27 cellular contexts compared by ENCODE assay signal in genomic region chr21:44953628-44954021, GRCh38. TPM values are rescaled to one million over a fixed set of nuclear protein-coding genes. Genes with fewer than 3 reads are reported as not detected.
DNase-seq lines count a peak whose midpoint lies in the region; ATAC-seq and TF ChIP-seq lines count a peak whose summit lies in the region.
"Had no signal": no experiment of that assay in that cellular context is flagged by ENCODE, and none has a peak within 500 bp of the region (broad histone marks: within the 10 kb centered on the region; RNA-seq: fewer than 3 reads in every experiment).

No MANE protein-coding gene starts in this region.

- no peak overlapping the region for H3K18ac ChIP-seq in IMR-90 (ENCODE audit: low read depth, low read length)

- no peak overlapping the region for H2BK5ac ChIP-seq in IMR-90 (ENCODE audit: low read depth, low read length, poor library complexity, severe bottlenecking)

- peaks cover 18% of the 10 kb centered on the region for H3K36me3 Mint-ChIP-seq in WTC11

- intact Hi-C loops in IMR-90 (cut with micrococcal nuclease) = no loop called here
- intact Hi-C loops in left ventricle myocardium superior (cut with micrococcal nuclease) = loop anchor here (5.0 kb wide), 1 partner anchor 184 kb away; no protein-coding TSS in a partner anchor
- intact Hi-C loops in gastrocnemius medialis (cut with DNase I; ENCODE audit: low total_unique reads) = loop anchor here (2.0 to 5.0 kb wide), 3 partner anchors 49 to 334 kb away; partner anchors contain the start of gene POFUT2
- intact Hi-C loops in left colon (cut with DNase I, micrococcal nuclease) = no loop called here

- dilution Hi-C loops in IMR-90 (cut with HindIII; ENCODE audit: low sequenced_read_pairs, unreplicated experiment) = no loop called here

- no peak overlapping the region for H3K23ac ChIP-seq in IMR-90 (ENCODE audit: low read depth, low read length)

- WGBS in IMR-90 (ENCODE audit: extremely low coverage in 2 of 2, insufficient read length in 1 of 2), 2 experiments = 96% methylated on average over 12 of the region's 13 CpGs; no CpG with 5 or more reads in 1 of the 2 experiments

- no peak overlapping the region for H2BK15ac ChIP-seq in IMR-90 (ENCODE audit: low read depth, low read length)

- peak overlapping the region; percentile 45; the same call in 1 of the 2 replicates for H3K27ac Mint-ChIP-seq in WTC11
- H3K27ac Mint-ChIP-seq: activated naive CD4-positive, alpha-beta T cell treated with anti-CD3 and anti-CD28 coated beads, Interleukin-2, amount 50 U/mL, for 24 hours; activated T-helper 2 cell treated with anti-CD3 and anti-CD28 coated beads, Interferon-gamma antibody, Interleukin-2, Interleukin-4, amounts not matched to agents 10 μg/mL and 5 μg/mL and 100 μg/mL, durations not matched to agents 14 hours and 24 hours and 36 hours had no signal

- no peak for TF ChIP-seq RAD21 in IMR-90 (IDR thresholded peaks at IDR 0.05; ENCODE audit: low read length)

- CTCF ChIA-PET in IMR-90 (lab: Yijun Ruan, JAX) = no interaction called here
- CTCF ChIA-PET in WTC11 (lab: Charles Lee) = interaction anchor here (1.9 kb wide), 1 partner anchor 18 kb away, joined by 6 read pairs; no protein-coding TSS in a partner anchor

- H3K9me3 Mint-ChIP-seq in WTC11 = no peaks in the 10 kb centered on the region
- H3K9me3 Mint-ChIP-seq: activated naive CD4-positive, alpha-beta T cell treated with anti-CD3 and anti-CD28 coated beads, Interleukin-2, amount 50 U/mL, for 24 hours; activated T-helper 2 cell treated with anti-CD3 and anti-CD28 coated beads, Interferon-gamma antibody, Interleukin-2, Interleukin-4, amounts not matched to agents 10 μg/mL and 5 μg/mL and 100 μg/mL, durations not matched to agents 14 hours and 24 hours and 36 hours had no signal

- TF ChIP-seq CTCF in IMR-90 (conservative IDR thresholded peaks at IDR 0.05; ENCODE audit: low read depth, low read length) (no peak), WTC11 (IDR thresholded peaks at IDR 0.05) (no peak), gastrocnemius medialis (IDR thresholded peaks at IDR 0.05 in 4 of 5, conservative IDR thresholded peaks at IDR 0.05 in 1 of 5) (no peak)

- no peaks in the 10 kb centered on the region for H3K27me3 ChIP-seq in IMR-90 (ENCODE audit: control insufficient read depth, insufficient read depth, low read length)
- H3K27me3 ChIP-seq in gastrocnemius medialis = no peaks in the 10 kb centered on the region
- H3K27me3 ChIP-seq: colonic mucosa, MG63, upper lobe of left lung had no signal

- no peak overlapping the region for H3K9ac ChIP-seq in IMR-90 (ENCODE audit: low read depth, low read length)

- 0 out of 2 replicates have a peak, but pooled peaks cover 5% of the 10 kb centered on the region for H3K9me1 ChIP-seq in IMR-90 (ENCODE audit: insufficient read depth, low read length)

- no TSS peak for BruUV-seq in IMR-90 (replicated peaks; lab: Mats Ljungman, UMichigan)

- H3K4me1 ChIP-seq in IMR-90 (ENCODE audit: control insufficient read depth, insufficient read depth, low read length) (peaks cover 6% of the 10 kb centered on the region), gastrocnemius medialis (peaks cover 43 to 52% of the 10 kb centered on the region in 2 donors)

- TF ChIP-seq POLR2A in IMR-90 (IDR thresholded peaks at IDR 0.05; ENCODE audit: low read depth, low read length) (no peak), gastrocnemius medialis (IDR thresholded peaks at IDR 0.05) (no peak)

- H3K79me1 ChIP-seq in IMR-90 (ENCODE audit: low read depth in 1 of 2, low read length in 2 of 2) = peaks cover 19 to 77% of the 10 kb centered on the region in 2 experiments

- H2AK9ac ChIP-seq in IMR-90 (replicated peaks; ENCODE audit: low read depth, low read length, poor library complexity) = peak overlapping the region; percentile 42

- H3K36me3 ChIP-seq in IMR-90 (ENCODE audit: control insufficient read depth, insufficient read depth, low read length) (peaks cover 38% of the 10 kb centered on the region), gastrocnemius medialis (no peaks in the 10 kb centered on the region)
- H3K36me3 ChIP-seq: colonic mucosa had no signal

- no peak overlapping the region; the same call in 1 of the 2 replicates for H4K91ac ChIP-seq in IMR-90 (ENCODE audit: insufficient read depth, low read depth, low read length)

- no peak overlapping the region; the same call in 1 of the 2 replicates for H2BK120ac ChIP-seq in IMR-90 (ENCODE audit: low read depth, low read length)

- H2AFZ ChIP-seq in IMR-90 (replicated peaks; ENCODE audit: low read length, poor library complexity) = no peak overlapping the region

- DNase-seq in IMR-90 = no peak
- DNase-seq in WTC11 (ENCODE audit: low spot score) = no peak
- DNase-seq in left ventricle myocardium superior = peak; percentile 33
- DNase-seq in gastrocnemius medialis = no peak
- DNase-seq in left colon = no peak
- DNase-seq in A172 (ENCODE audit: low spot score) = no peak
- no peak for DNase-seq in stimulated activated naive CD4-positive, alpha-beta T cell treated with Interleukin-2 at 50 U/mL for 16 hours (lab: John Stamatoyannopoulos, UW)
- DNase-seq: activated CD4-positive, alpha-beta T cell treated with anti-CD3 and anti-CD28 coated beads for 48 hours; Caco-2; colonic mucosa; effector memory CD4-positive, alpha-beta T cell; KG1; MG63; NCI-H2029; NCI-H524; NK-92 treated with Interleukin-12 subunit alpha and Interleukin-12 subunit beta, amount 100 ng/mL, for 24 hours; stimulated activated CD4-positive, alpha-beta T cell treated with anti-CD3 and anti-CD28 coated beads, Interleukin-4, amount 100 ng/mL, for 1 hour had no signal

- no peak overlapping the region for H3K27ac ChIP-seq in IMR-90 (ENCODE audit: insufficient read depth, low read length)
- peak overlapping the region; percentile 84 to 99 (median 93) for H3K27ac ChIP-seq in gastrocnemius medialis
- H3K27ac ChIP-seq: C4-2B, colonic mucosa, epithelial cell of prostate had no signal

- H4K8ac ChIP-seq in IMR-90 (ENCODE audit: low read depth in 2 of 2, low read length in 2 of 2) = no peak overlapping the region

- H3K4me2 ChIP-seq in IMR-90 (ENCODE audit: low read depth, low read length) = no peak overlapping the region

- no peak overlapping the region for H3K4me3 Mint-ChIP-seq in WTC11
- H3K4me3 Mint-ChIP-seq: activated naive CD4-positive, alpha-beta T cell treated with anti-CD3 and anti-CD28 coated beads, Interleukin-2, amount 50 U/mL, for 24 hours had no signal

- H4K20me1 ChIP-seq in IMR-90 (ENCODE audit: insufficient read depth, low read length) = peaks cover 24% of the 10 kb centered on the region

- H3K4ac ChIP-seq in IMR-90 (ENCODE audit: low read depth, low read length) = no peak overlapping the region

- H4K5ac ChIP-seq in IMR-90 (ENCODE audit: low read depth, low read length) = no peak overlapping the region

- no peaks in the 10 kb centered on the region for H3K27me3 Mint-ChIP-seq in WTC11 (ENCODE audit: low read depth)
- H3K27me3 Mint-ChIP-seq: activated naive CD4-positive, alpha-beta T cell treated with anti-CD3 and anti-CD28 coated beads, Interleukin-2, amount 50 U/mL, for 24 hours had no signal

- POLR2A ChIA-PET in IMR-90 (lab: Charles Lee; ENCODE audit: unreplicated experiment) (no interaction called here), WTC11 (lab: Charles Lee) (interaction anchor here (0.5 kb wide), 1 partner anchor 593 kb away, joined by 3 read pairs; no protein-coding TSS in a partner anchor)

- in situ Hi-C loops in IMR-90 (cut with MboI; ENCODE audit: low sequenced_read_pairs) (no loop called here), gastrocnemius medialis (cut with MboI; ENCODE audit: low sequenced_read_pairs in 4 of 4) (loop anchor here in 2 of 4 donors (5.0 to 10.0 kb wide), 2 partner anchors 91 to 179 kb away; no protein-coding TSS in a partner anchor)

- H2AK5ac ChIP-seq in IMR-90 (ENCODE audit: low read depth, low read length) = peak overlapping the region; percentile 75; the same call in 1 of the 2 replicates

- H3K4me3 ChIP-seq in IMR-90 (ENCODE audit: insufficient read depth, low read depth, low read length) (no peak overlapping the region), gastrocnemius medialis (no peak overlapping the region)
- H3K4me3 ChIP-seq: colonic mucosa, MG63, upper lobe of left lung had no signal

- 0 out of 2 replicates have a peak, but pooled peaks cover 2% of the 10 kb centered on the region for H3K4me1 Mint-ChIP-seq in WTC11

- ATAC-seq in IMR-90 (ENCODE audit: low read depth) = no peak
- ATAC-seq in WTC11 = no peak
- no peak for ATAC-seq in left ventricle myocardium superior
- no peak for ATAC-seq in gastrocnemius medialis
- no peak for ATAC-seq in left colon
- no peak for ATAC-seq in GM21576 (IDR thresholded peaks at IDR 0.05; ENCODE audit: unreplicated experiment)
- ATAC-seq: sciatic nerve, SK-N-SH treated with all-trans-retinoic acid at 6 μM for 48 hours had no signal

- no peak overlapping the region for H3K14ac ChIP-seq in IMR-90 (replicated peaks; ENCODE audit: low read depth, low read length)

- H2BK20ac ChIP-seq in IMR-90 (ENCODE audit: low read depth, low read length) = 0 out of 2 replicates have a peak overlapping the region, but pooled peaks have one; percentile 31

- H3K9me3 ChIP-seq in IMR-90 (ENCODE audit: control insufficient read depth, insufficient read depth, low read length) (no peaks in the 10 kb centered on the region), gastrocnemius medialis (no peaks in the 10 kb centered on the region)
- H3K9me3 ChIP-seq: Caco-2, colonic mucosa, MG63, upper lobe of left lung had no signal

- H3K56ac ChIP-seq in IMR-90 (ENCODE audit: extremely low read depth, insufficient read depth, low read length) = no peak overlapping the region

TF ChIP-seq in IMR-90, 13 proteins besides CTCF, POLR2A, EP300 and RAD21 (continues in another document):
- no peak for TF ChIP-seq NFE2L2 (IDR thresholded peaks at IDR 0.05; ENCODE audit: low read depth, low read length)

TF ChIP-seq in WTC11, 78 proteins besides CTCF, POLR2A, EP300 and RAD21 (continues in another document):
- no peak for TF ChIP-seq NFATC4 (CRISPR knock-in tag; IDR thresholded peaks at IDR 0.05)
- no peak for TF ChIP-seq ZNF138 (CRISPR knock-in tag; conservative IDR thresholded peaks at IDR 0.05)

RNA-seq across cellular contexts. Expression of gene SLX9, which starts 13.8 kb away (rescaled TPM):
- total RNA-seq in IMR-90 (2012; rRNA removed) (10.4 and 17.5 TPM in 2 replicates), WTC11 (2021) (72.8 to 81.0 TPM (median 77.2 TPM) in 3 replicates), left ventricle myocardium superior (69.9 TPM), gastrocnemius medialis (10 to 100 TPM; 23.7 to 37.6 (median 25.8) TPM), left colon (10 to 100 TPM; 22.3 to 30.5 TPM)
- polyA plus RNA-seq in IMR-90 (2012; rRNA removed) = 21.7 and 27.4 TPM in 2 replicates
- polyA plus RNA-seq in IMR-90 (2012; cell fraction: cytosol; rRNA removed) = 29.5 and 45.6 TPM in 2 replicates
- 26.6 and 28.5 TPM in 2 replicates for polyA plus RNA-seq in IMR-90 (2012; cell fraction: nucleus; rRNA removed; ENCODE audit: low replicate concordance)
- total RNA-seq in A172 (2014; rRNA removed; shearing (Covaris generic)) = 33.6 and 42.6 TPM in 2 replicates

RNA-seq across cellular contexts. Expression of gene ITGB2, which starts 32.9 kb away (rescaled TPM):
- not detected in 2 replicates for total RNA-seq in IMR-90 (2012; rRNA removed)
- 0.14 TPM in 1 of 2 replicates, not detected in the other for polyA plus RNA-seq in IMR-90 (2012; rRNA removed)
- 0.06 and 0.15 TPM in 2 replicates for polyA plus RNA-seq in IMR-90 (2012; cell fraction: cytosol; rRNA removed)
- polyA plus RNA-seq in IMR-90 (2012; cell fraction: nucleus; rRNA removed; ENCODE audit: low replicate concordance) = 0.07 TPM in 1 of 2 replicates, not detected in the other
- 1.0 to 1.5 TPM (median 1.5 TPM) in 3 replicates for total RNA-seq in WTC11 (2021)
- 26.5 TPM for total RNA-seq in left ventricle myocardium superior
- total RNA-seq in gastrocnemius medialis = 10 to 100 TPM; 10.9 to 41.7 (median 27.4) TPM
- total RNA-seq in left colon = 10 to 100 TPM in 1 of 2 donors, 1 to 10 TPM in 1; 6.8 to 33.1 TPM
- total RNA-seq in A172 (2014; rRNA removed; shearing (Covaris generic)) = 0.19 and 1.2 TPM in 2 replicates
- total RNA-seq: G401 had no signal
- polyA plus RNA-seq: neural cell had no signal

Comparison
In these comparisons a context has a peak if more than half of its experiments do, and no peak if none do; other contexts are left out.
1. intact Hi-C loops: an anchor here in left ventricle myocardium superior (5.0 kb wide) and gastrocnemius medialis (2.0 to 5.0 kb wide); none called in IMR-90 and left colon.